ENCODE assay signal across 17 cellular contexts in genomic region chr7:31017036-31017747, GRCh38. TPM values are rescaled to one million over a fixed set of nuclear protein-coding genes. Genes with fewer than 3 reads are reported as not detected.
A peak's percentile ranks its signal among the peaks of the same experiment; 100 is the strongest.
DNase-seq lines count a peak whose midpoint lies in the region; ATAC-seq and TF ChIP-seq lines count a peak whose summit lies in the region.
"Had no signal": no experiment of that assay in that cellular context is flagged by ENCODE, and none has a peak within 500 bp of the region (broad histone marks: within the 10 kb centered on the region; RNA-seq: fewer than 3 reads in every experiment).

No MANE protein-coding gene starts in this region.

- WGBS in right cardiac atrium = 78% methylated on average over 8 of the region's 8 CpGs

- H3K27me3 ChIP-seq in right cardiac atrium (ENCODE audit: control insufficient read depth, insufficient read depth) = no peaks in the 10 kb centered on the region

- DNase-seq in right cardiac atrium (no peak), left cardiac atrium (no peak), WTC11 (ENCODE audit: low spot score) (no peak), left kidney (ENCODE audit: low read depth, low spot score) (peak; percentile 50), occipital lobe (lab: John Stamatoyannopoulos, UW) (no peak), NCI-H1417 treated with DMSO at 0.1 percent for 48 hours (lab: John Stamatoyannopoulos, UW) (no peak), NCI-H2171 (lab: John Stamatoyannopoulos, UW) (no peak)
- DNase-seq: Calu3, DMS79, GM23248, KBM-7, NCI-H1436, NCI-H2029 treated with DMSO at 0.1 percent for 48 hours, NCI-H510A treated with DMSO at 0.1 percent for 48 hours, NCI-H82, PC-9 had no signal

- no peak overlapping the region for H3K27ac ChIP-seq in right cardiac atrium (ENCODE audit: low read length)
- H3K27ac ChIP-seq: GM23248, PC-9 had no signal

- no peaks in the 10 kb centered on the region for H3K9me3 ChIP-seq in right cardiac atrium (ENCODE audit: control insufficient read depth, low read length)

- intact Hi-C loops in right cardiac atrium (cut with DNase I) = no loop called here
- intact Hi-C loops in left cardiac atrium (cut with DNase I) = no loop called here

- CTCF ChIA-PET in WTC11 (lab: Charles Lee) = interaction anchor here (1.2 kb wide), 1 partner anchor 34 kb away, joined by 3 read pairs; no protein-coding TSS in a partner anchor

- no peak overlapping the region for H3K4me3 ChIP-seq in right cardiac atrium (ENCODE audit: low read length)
- H3K4me3 ChIP-seq: GM23248, PC-9 had no signal

- H3K36me3 Mint-ChIP-seq in WTC11 = no peaks in the 10 kb centered on the region

- peaks cover 29% of the 10 kb centered on the region for H3K4me1 Mint-ChIP-seq in WTC11

- no peak for TF ChIP-seq CTCF in WTC11 (IDR thresholded peaks at IDR 0.05)

- peak; percentile 8 to 38 for ATAC-seq in right cardiac atrium
- ATAC-seq in left cardiac atrium = no peak
- peak; percentile 16; the same call in 1 of the 2 replicates for ATAC-seq in WTC11

- H3K4me3 Mint-ChIP-seq in WTC11 = no peak overlapping the region

- H3K9me3 Mint-ChIP-seq in WTC11 = no peaks in the 10 kb centered on the region

- no peak overlapping the region for H3K27ac Mint-ChIP-seq in WTC11

- POLR2A ChIA-PET in WTC11 (lab: Charles Lee) = no interaction called here

- no peaks in the 10 kb centered on the region for H3K27me3 Mint-ChIP-seq in WTC11 (ENCODE audit: low read depth)

- no peaks in the 10 kb centered on the region for H3K4me1 ChIP-seq in right cardiac atrium (ENCODE audit: control insufficient read depth, insufficient read depth, low read length)

TF ChIP-seq in WTC11, 78 proteins besides CTCF, POLR2A, EP300 and RAD21:
- no peak for TF ChIP-seq NR3C1 (CRISPR knock-in tag; conservative IDR thresholded peaks at IDR 0.05; ENCODE audit: low read depth)
- no peak for TF ChIP-seq SP1 (CRISPR knock-in tag; conservative IDR thresholded peaks at IDR 0.05)
- no peak for TF ChIP-seq FOXK1 (CRISPR knock-in tag; IDR thresholded peaks at IDR 0.05)
- TF ChIP-seq JAZF1 (CRISPR knock-in tag; IDR thresholded peaks at IDR 0.05) = no peak
- TF ChIP-seq, protein P1, sequence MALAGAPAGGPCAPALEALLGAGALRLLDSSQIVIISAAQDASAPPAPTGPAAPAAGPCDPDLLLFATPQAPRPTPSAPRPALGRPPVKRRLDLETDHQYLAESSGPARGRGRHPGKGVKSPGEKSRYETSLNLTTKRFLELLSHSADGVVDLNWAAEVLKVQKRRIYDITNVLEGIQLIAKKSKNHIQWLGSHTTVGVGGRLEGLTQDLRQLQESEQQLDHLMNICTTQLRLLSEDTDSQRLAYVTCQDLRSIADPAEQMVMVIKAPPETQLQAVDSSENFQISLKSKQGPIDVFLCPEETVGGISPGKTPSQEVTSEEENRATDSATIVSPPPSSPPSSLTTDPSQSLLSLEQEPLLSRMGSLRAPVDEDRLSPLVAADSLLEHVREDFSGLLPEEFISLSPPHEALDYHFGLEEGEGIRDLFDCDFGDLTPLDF (CRISPR knock-in tag; IDR thresholded peaks at IDR 0.05) = no peak
- no peak for TF ChIP-seq GRHL2 (CRISPR knock-in tag; IDR thresholded peaks at IDR 0.05; ENCODE audit: insufficient replicate concordance, severe bottlenecking)
- TF ChIP-seq TCF7 (CRISPR knock-in tag; IDR thresholded peaks at IDR 0.05; ENCODE audit: low read depth) = no peak

RNA-seq across cellular contexts. Expression of gene ADCYAP1R1, which starts 34.9 kb away (rescaled TPM):
- total RNA-seq in right cardiac atrium (1 to 10 TPM; 1.1 to 3.4 (median 1.7) TPM), left cardiac atrium (1 to 10 TPM; 1.0 to 4.8 TPM), WTC11 (2021) (8.7 to 9.9 TPM (median 9.8 TPM) in 3 replicates), occipital lobe (53.0 TPM)
- polyA plus RNA-seq in right cardiac atrium = 0.84 TPM
- total RNA-seq: Calu3, GM23248, PC-9, SK-MEL-5 had no signal

RNA-seq across cellular contexts. Expression of gene GHRHR, which starts 53.4 kb away (rescaled TPM):
- total RNA-seq in right cardiac atrium (not detected), left cardiac atrium (not detected), WTC11 (2021) (4.0 to 6.6 TPM (median 5.0 TPM) in 3 replicates), occipital lobe (not detected)
- polyA plus RNA-seq in right cardiac atrium = not detected
- total RNA-seq: Calu3, GM23248, PC-9, SK-MEL-5 had no signal
- polyA plus RNA-seq: GM23248 had no signal

Comparison
In these comparisons a context has a peak if more than half of its experiments do, and no peak if none do; other contexts are left out.
1. ATAC-seq: peak in right cardiac atrium (2 of 2) and WTC11 (single experiment); none in left cardiac atrium (0 of 2).